ENCODE assay signal across 9 cellular contexts in the genomic region with DNA sequence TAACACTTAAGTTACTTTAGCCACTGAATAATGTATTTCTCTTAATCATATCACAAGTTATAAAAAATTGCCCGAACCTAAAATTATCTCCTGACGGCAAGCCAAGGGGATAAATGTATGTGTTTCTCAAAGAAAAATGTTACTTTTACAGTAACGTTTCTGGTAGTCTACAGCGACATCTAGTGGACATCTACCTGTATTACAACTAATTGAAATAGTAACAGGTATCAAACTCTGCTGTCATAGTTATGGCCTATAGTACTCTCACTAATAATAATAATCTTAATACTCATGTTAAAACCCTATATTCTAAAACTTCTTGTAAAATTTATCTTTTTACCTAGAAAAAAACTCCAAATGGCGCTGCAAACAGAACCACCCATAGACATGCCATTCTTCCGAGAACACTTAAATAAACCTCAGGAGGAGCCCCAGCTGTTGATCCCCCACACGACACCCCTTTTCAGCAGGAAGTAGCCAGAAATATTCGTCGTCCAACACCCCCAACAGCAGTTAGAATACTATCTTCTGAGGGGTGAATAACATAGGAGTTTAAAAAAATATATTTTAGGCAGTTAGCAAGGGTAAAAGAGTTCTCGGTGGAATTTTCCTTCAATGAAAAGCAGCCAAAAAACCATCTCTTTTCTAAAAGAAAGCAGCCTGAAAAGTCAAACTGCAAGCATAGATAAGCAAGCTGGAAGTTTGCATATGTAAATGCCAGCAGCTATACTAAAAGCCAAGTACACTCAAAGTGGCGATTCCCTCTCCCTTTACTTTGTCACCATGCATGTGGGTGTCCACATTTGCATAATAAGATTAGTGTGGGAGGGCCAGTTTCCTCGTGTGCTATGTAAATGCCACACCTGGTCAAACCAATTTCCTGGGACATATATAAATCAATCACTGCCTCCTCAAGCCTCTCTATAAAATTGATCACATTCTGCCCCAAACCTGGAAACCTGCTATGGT. TPM values are rescaled to one million over a fixed set of nuclear protein-coding genes. Genes with fewer than 3 reads are reported as not detected.
A peak's percentile ranks its signal among the peaks of the same experiment; 100 is the strongest.
DNase-seq lines count a peak whose midpoint lies in the region; ATAC-seq and TF ChIP-seq lines count a peak whose summit lies in the region.
"Had no signal": no experiment of that assay in that cellular context is flagged by ENCODE, and none has a peak within 500 bp of the region (broad histone marks: within the 10 kb centered on the region; RNA-seq: fewer than 3 reads in every experiment).

No MANE protein-coding gene starts in this region.

- no peak overlapping the region for H3K27ac Mint-ChIP-seq in HFFc6
- no peak overlapping the region for H3K27ac Mint-ChIP-seq in activated B cell treated with CpG ODN at 0.5 μM for 24 hours
- H3K27ac Mint-ChIP-seq: IgD-negative memory B cell had no signal

- no peaks in the 10 kb centered on the region for H3K36me3 ChIP-seq in lung (ENCODE audit: control insufficient read depth in 2 of 2, insufficient read depth in 2 of 2, low read length in 2 of 2)

- TF ChIP-seq CTCF in HFFc6 (IDR thresholded peaks at IDR 0.05) (peak; percentile 91), activated B cell treated with CpG ODN at 0.5 μM for 24 hours (IDR thresholded peaks at IDR 0.05) (peak; percentile 77), lung (IDR thresholded peaks at IDR 0.05; ENCODE audit: control extremely low read depth, extremely low read depth) (peak; percentile 35)

- no peak overlapping the region for H3K27ac ChIP-seq in lung (ENCODE audit: low read depth in 1 of 2, low read length in 1 of 2)

- no peak overlapping the region for H3K4me3 ChIP-seq in lung

- no peaks in the 10 kb centered on the region for H3K36me3 Mint-ChIP-seq in HFFc6 (ENCODE audit: low read depth)
- H3K36me3 Mint-ChIP-seq in activated B cell treated with CpG ODN at 0.5 μM for 24 hours (ENCODE audit: low read depth): no peaks in the 10 kb centered on the region
- H3K36me3 Mint-ChIP-seq: IgD-negative memory B cell had no signal

- H3K9me3 Mint-ChIP-seq in HFFc6: no peaks in the 10 kb centered on the region
- peaks cover 2% of the 10 kb centered on the region for H3K9me3 Mint-ChIP-seq in activated B cell treated with CpG ODN at 0.5 μM for 24 hours

- CTCF ChIA-PET in activated B cell treated with CpG ODN at 0.5 μM for 24 hours (lab: Charles Lee): interaction anchor here (1.0 to 1.4 kb wide), 3 partner anchors 304 to 574 kb away, joined by 3 to 4 read pairs (median 3); no protein-coding TSS in a partner anchor

- H3K4me1 Mint-ChIP-seq in HFFc6 (ENCODE audit: low read depth): no peaks in the 10 kb centered on the region
- H3K4me1 Mint-ChIP-seq in activated B cell treated with CpG ODN at 0.5 μM for 24 hours: peaks cover 5% of the 10 kb centered on the region

- WGBS in lung, 2 donors: 25 to 26% methylated on average over 12 of the region's 12 CpGs

- H3K4me3 Mint-ChIP-seq in HFFc6 (no peak overlapping the region), activated B cell treated with CpG ODN at 0.5 μM for 24 hours (no peak overlapping the region)
- H3K4me3 Mint-ChIP-seq: IgD-negative memory B cell had no signal

- intact Hi-C loops in activated B cell treated with CpG ODN at 0.5 μM for 24 hours (cut with micrococcal nuclease): loop anchor here (1.0 to 2.0 kb wide), 4 partner anchors 304 to 1617 kb away; no protein-coding TSS in a partner anchor

- no peak for ATAC-seq in activated B cell treated with CpG ODN at 0.5 μM for 24 hours (ENCODE audit: low read depth)
- no peak for ATAC-seq in lung (ENCODE audit: insufficient read depth, low FRiP score)
- no peak for ATAC-seq in GM21717 (IDR thresholded peaks at IDR 0.05; ENCODE audit: unreplicated experiment)
- no peak for ATAC-seq in esophagus mucosa

- POLR2A ChIA-PET in activated B cell treated with CpG ODN at 0.5 μM for 24 hours (lab: Charles Lee): no interaction called here

- peaks cover 0 to 3% of the 10 kb centered on the region in 2 donors for H3K9me3 ChIP-seq in lung (ENCODE audit: control insufficient read depth in 2 of 2, insufficient read depth in 1 of 2, low read length in 1 of 2)

- H3K27me3 Mint-ChIP-seq in HFFc6 (ENCODE audit: insufficient read depth) (peaks cover 2% of the 10 kb centered on the region; the same call in 1 of the 2 replicates), activated B cell treated with CpG ODN at 0.5 μM for 24 hours (no peaks in the 10 kb centered on the region)
- H3K27me3 Mint-ChIP-seq: IgD-negative memory B cell had no signal

- no peaks in the 10 kb centered on the region for H3K27me3 ChIP-seq in lung (ENCODE audit: control insufficient read depth, insufficient read depth)

- no peaks in the 10 kb centered on the region for H3K4me1 ChIP-seq in lung (ENCODE audit: control insufficient read depth in 2 of 2, insufficient read depth in 2 of 2, low read length in 2 of 2)

- DNase-seq in DMS53 (lab: John Stamatoyannopoulos, UW) (peak; percentile 68), HFFc6 (no peak), activated B cell treated with CpG ODN at 0.5 μM for 24 hours (no peak), lung (ENCODE audit: low spot score) (no peak)
- DNase-seq in activated effector memory CD4-positive, alpha-beta T cell treated with Interleukin-2 at 50 U/mL for 16 hours: no peak
- DNase-seq in stimulated activated naive CD4-positive, alpha-beta T cell treated with Interleukin-2 at 50 U/mL for 16 hours (lab: John Stamatoyannopoulos, UW): no peak

RNA-seq across cellular contexts. Expression of a gene that starts 40.5 kb away (rescaled TPM):
- total RNA-seq in HFFc6 (2021; fragmentation: NEBNext Ultra II Directional; extraction: Animal tissue kit (Norgen Biotek cat#: 25700)): 1 to 10 TPM; 2.5 to 3.9 (median 3.4) TPM
- total RNA-seq in activated B cell treated with CpG ODN at 0.5 μM for 24 hours: 40.3 and 50.5 TPM in 2 replicates
- 1 to 10 TPM; 4.5 to 9.0 TPM for total RNA-seq in lung
- polyA plus RNA-seq in lung: 1 to 10 TPM; 1.3 to 1.6 TPM
- total RNA-seq in esophagus mucosa: 2.3 TPM

Comparison
In these comparisons a context has a peak if more than half of its experiments do, and no peak if none do; other contexts are left out.
1. CTCF ChIP-seq: peak in every context shown above with its lines; median percentile 91 in HFFc6; 77 in activated B cell treated with CpG ODN at 0.5 μM for 24 hours; 35 in lung.